ENCODE assay signal across 14 cellular contexts in the genomic region with DNA sequence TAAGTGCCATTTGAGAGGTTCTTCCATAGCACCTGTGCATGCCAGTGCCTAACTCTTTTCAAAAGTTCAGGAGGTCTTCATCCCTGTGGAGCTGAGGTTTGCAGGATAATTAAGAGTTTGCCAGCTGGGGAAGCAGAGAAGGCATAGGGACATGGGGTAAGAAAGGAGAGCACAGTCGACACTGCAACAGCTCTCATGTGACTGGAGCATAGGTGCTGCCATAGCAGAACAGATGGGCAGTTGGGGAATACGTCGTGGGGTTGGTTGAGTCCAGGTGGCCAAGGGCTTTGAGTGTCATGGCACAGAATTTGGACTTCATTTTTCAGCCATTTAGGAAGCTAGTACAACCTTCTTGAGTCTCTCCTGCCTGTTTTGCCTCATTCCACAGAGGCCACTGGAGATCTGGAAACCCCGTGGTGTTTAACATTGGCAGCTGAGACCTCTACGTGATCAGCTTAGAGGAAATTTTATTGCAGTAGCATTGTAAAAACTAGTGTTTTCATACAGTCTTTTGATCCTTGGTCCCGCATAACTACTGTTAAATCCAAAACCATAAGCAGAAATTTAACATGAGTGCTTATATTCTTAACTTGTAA.
"Had no signal": no experiment of that assay in that cellular context is flagged by ENCODE, and none has a peak within 500 bp of the region (broad histone marks: within the 10 kb centered on the region; RNA-seq: fewer than 3 reads in every experiment).

No MANE protein-coding gene starts in this region.

- H3K4me1 ChIP-seq: foreskin keratinocyte, uterus had no signal

- ATAC-seq: activated naive CD4-positive, alpha-beta T cell treated with anti-CD3 and anti-CD28 coated beads, Interleukin-2, amount 50 U/mL, for 72 hours; foreskin keratinocyte; left colon; natural killer cell had no signal

- H3K27me3 Mint-ChIP-seq: activated T-cell treated with anti-CD3 and anti-CD28 coated beads, Interleukin-2, amount 50 U/mL, for 24 hours had no signal

- H3K27me3 ChIP-seq: dorsolateral prefrontal cortex, foreskin keratinocyte, uterus had no signal

- H3K36me3 ChIP-seq: uterus had no signal

- H3K4me3 ChIP-seq: dorsolateral prefrontal cortex, skin epidermis, uterus had no signal

- H3K9me3 ChIP-seq: uterus had no signal

- H3K4me3 Mint-ChIP-seq: activated T-cell treated with anti-CD3 and anti-CD28 coated beads, Interleukin-2, amount 50 U/mL, for 24 hours; natural killer cell had no signal

- H3K36me3 Mint-ChIP-seq: activated naive CD4-positive, alpha-beta T cell treated with anti-CD3 and anti-CD28 coated beads, Interleukin-2, amount 50 U/mL, for 72 hours; natural killer cell had no signal

- H3K27ac Mint-ChIP-seq: activated naive CD4-positive, alpha-beta T cell treated with anti-CD3 and anti-CD28 coated beads, Interleukin-2, amount 50 U/mL, for 72 hours; activated T-cell treated with anti-CD3 and anti-CD28 coated beads, Interleukin-2, amount 50 U/mL, for 24 hours; natural killer cell had no signal

- H3K9me3 Mint-ChIP-seq: activated naive CD4-positive, alpha-beta T cell treated with anti-CD3 and anti-CD28 coated beads, Interleukin-2, amount 50 U/mL, for 72 hours; activated T-cell treated with anti-CD3 and anti-CD28 coated beads, Interleukin-2, amount 50 U/mL, for 24 hours; natural killer cell had no signal

- H3K27ac ChIP-seq: dorsolateral prefrontal cortex, foreskin keratinocyte, skin epidermis, uterus had no signal

- DNase-seq: activated CD4-positive, alpha-beta T cell treated with anti-CD3 and anti-CD28 coated beads, Interleukin-2, amount 50 U/mL, for 4 hours; activated effector memory CD4-positive, alpha-beta T cell treated with Interleukin-2 at 50 U/mL for 16 hours; activated T-cell treated with anti-CD3 and anti-CD28 coated beads, Interleukin-2, amount 50 U/mL, for 24 hours; amygdala; cerebellar nuclear complex; dorsolateral prefrontal cortex; foreskin keratinocyte; head of caudate nucleus; left colon; natural killer cell; nucleus accumbens; uterus had no signal
